ENCODE assay signal across 8 cellular contexts in the genomic region with DNA sequence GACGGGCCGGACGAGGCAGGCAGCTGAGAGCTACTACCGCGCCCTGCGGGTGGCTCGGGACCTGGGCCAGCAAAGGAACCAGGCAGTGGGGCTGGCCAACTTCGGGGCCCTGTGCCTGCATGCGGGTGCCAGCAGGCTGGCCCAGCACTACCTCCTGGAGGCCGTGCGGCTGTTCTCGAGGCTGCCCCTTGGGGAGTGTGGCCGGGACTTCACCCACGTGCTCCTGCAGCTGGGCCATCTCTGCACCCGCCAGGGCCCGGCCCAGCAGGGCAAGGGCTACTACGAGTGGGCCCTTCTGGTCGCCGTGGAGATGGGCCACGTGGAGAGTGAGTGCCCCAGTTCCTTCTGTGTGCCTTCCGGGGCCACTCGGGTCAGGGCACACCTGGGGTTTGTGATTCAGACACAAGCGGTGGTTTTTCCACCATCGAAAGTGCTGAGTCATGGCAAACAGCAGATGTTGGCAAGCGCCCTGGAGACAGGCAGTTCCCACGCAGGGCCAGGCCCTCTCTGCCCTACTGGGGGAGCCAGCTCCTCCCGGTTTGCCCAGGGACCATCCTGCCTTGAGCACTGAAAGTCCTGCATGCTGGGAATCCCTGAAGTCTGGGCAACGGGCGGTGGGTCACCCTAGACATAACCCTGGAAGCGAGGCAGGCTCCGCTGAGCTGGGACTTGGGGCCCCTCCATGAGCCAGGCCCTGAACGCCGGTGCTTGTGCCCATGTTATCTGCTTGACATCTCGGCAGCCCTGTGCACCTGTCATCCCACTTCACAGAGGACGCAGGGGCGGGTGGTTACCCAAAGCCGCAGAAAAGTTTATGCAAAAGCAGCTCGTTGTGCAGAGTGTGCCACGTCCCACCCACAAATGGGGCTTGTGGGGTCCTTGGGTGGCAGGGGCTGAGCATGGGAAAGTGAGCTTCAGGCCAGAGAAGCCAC. TPM values are rescaled to one million over a fixed set of nuclear protein-coding genes. Genes with fewer than 3 reads are reported as not detected.
DNase-seq lines count a peak whose midpoint lies in the region; ATAC-seq and TF ChIP-seq lines count a peak whose summit lies in the region.

No MANE protein-coding gene starts in this region.

- TF ChIP-seq CTCF in colonic mucosa (IDR thresholded peaks at IDR 0.05), result no peak

- no peak overlapping the region for H3K4me3 ChIP-seq in colonic mucosa

- peak overlapping the region; percentile 73 for H3K27ac Mint-ChIP-seq in activated CD4-positive, alpha-beta T cell treated with anti-CD3 and anti-CD28 coated beads, Interleukin-2, amount 10 ng/mL, durations not matched to agents 24 days and 14 days
- H3K27ac Mint-ChIP-seq in naive B cell, result peak overlapping the region in 5 of 6 donors; percentile 39 to 96 (median 91)

- peak overlapping the region; percentile 10 for H3K4me3 Mint-ChIP-seq in activated CD4-positive, alpha-beta T cell treated with anti-CD3 and anti-CD28 coated beads, Interleukin-2, amount 10 ng/mL, durations not matched to agents 24 days and 14 days
- H3K4me3 Mint-ChIP-seq in naive B cell, result peak overlapping the region in 5 of 8 donors; percentile 9 to 65 (median 25)

- intact Hi-C loops in activated CD4-positive, alpha-beta T cell treated with anti-CD3 and anti-CD28 coated beads, Interleukin-2, amount 10 ng/mL, durations not matched to agents 24 days and 14 days (cut with micrococcal nuclease), result loop anchor here (1.0 kb wide), 1 partner anchor 191 kb away; no protein-coding TSS in a partner anchor
- intact Hi-C loops in colonic mucosa (cut with DNase I), result no loop called here

- no peaks in the 10 kb centered on the region for H3K36me3 ChIP-seq in colonic mucosa

- peak; percentile 70 for ATAC-seq in GM21723 (IDR thresholded peaks at IDR 0.05; ENCODE audit: unreplicated experiment)
- ATAC-seq in naive B cell (ENCODE audit: low read depth in 2 of 2), result peak; percentile 72 to 76
- ATAC-seq in stimulated activated naive CD8-positive, alpha-beta T cell treated with anti-CD3 and anti-CD28 coated beads, Interleukin-15, Interleukin-2, amounts not matched to agents 100 U/mL and 50 U/mL, for 24 hours, result peak; percentile 78

- H3K9me3 Mint-ChIP-seq in activated CD4-positive, alpha-beta T cell treated with anti-CD3 and anti-CD28 coated beads, Interleukin-2, amount 10 ng/mL, durations not matched to agents 24 days and 14 days, result no peaks in the 10 kb centered on the region
- no peaks in the 10 kb centered on the region for H3K9me3 Mint-ChIP-seq in naive B cell

- no peaks in the 10 kb centered on the region for H3K27me3 ChIP-seq in colonic mucosa

- H3K9ac ChIP-seq in colonic mucosa (ENCODE audit: low read depth in 2 of 2, low read length in 2 of 2), result peak overlapping the region in 1 of 2 donors; percentile 36

- H3K27ac ChIP-seq in colonic mucosa, result peak overlapping the region; percentile 36

- H3K36me3 Mint-ChIP-seq in activated CD4-positive, alpha-beta T cell treated with anti-CD3 and anti-CD28 coated beads, Interleukin-2, amount 10 ng/mL, durations not matched to agents 24 days and 14 days (ENCODE audit: low read depth), result peaks cover 21% of the 10 kb centered on the region
- peaks cover 13 to 15% of the 10 kb centered on the region in 2 donors for H3K36me3 Mint-ChIP-seq in naive B cell

- peaks cover 8% of the 10 kb centered on the region for H3K4me1 ChIP-seq in colonic mucosa

- no peaks in the 10 kb centered on the region for H3K9me3 ChIP-seq in colonic mucosa

- H3K4me1 Mint-ChIP-seq in activated CD4-positive, alpha-beta T cell treated with anti-CD3 and anti-CD28 coated beads, Interleukin-2, amount 10 ng/mL, durations not matched to agents 24 days and 14 days, result peaks cover 12% of the 10 kb centered on the region
- H3K4me1 Mint-ChIP-seq in naive B cell, result peaks cover 23 to 29% (median 26%) of the 10 kb centered on the region in 3 donors

- DNase-seq in Daoy (ENCODE audit: low read depth), result peak; percentile 86
- peak; percentile 92 for DNase-seq in LHCN-M2 (ENCODE audit: low read depth)
- peak; percentile 85 for DNase-seq in activated CD4-positive, alpha-beta T cell treated with anti-CD3 and anti-CD28 coated beads, Interleukin-2, amount 10 ng/mL, durations not matched to agents 24 days and 14 days
- DNase-seq in colonic mucosa, result peak; percentile 67
- peak; percentile 60 for DNase-seq in naive B cell
- peak; percentile 76 for DNase-seq in stimulated activated naive CD8-positive, alpha-beta T cell treated with anti-CD3 and anti-CD28 coated beads, Interleukin-15, Interleukin-2, amounts not matched to agents 100 U/mL and 50 U/mL, for 24 hours
- DNase-seq in OCI-M2 (lab: John Stamatoyannopoulos, UW; ENCODE audit: unreplicated experiment), result no peak

- H3K27me3 Mint-ChIP-seq in activated CD4-positive, alpha-beta T cell treated with anti-CD3 and anti-CD28 coated beads, Interleukin-2, amount 10 ng/mL, durations not matched to agents 24 days and 14 days, result no peaks in the 10 kb centered on the region
- no peaks in the 10 kb centered on the region for H3K27me3 Mint-ChIP-seq in naive B cell

RNA-seq across cellular contexts. Expression of gene SH3TC1, which starts 29.5 kb away (rescaled TPM):
- total RNA-seq in Daoy (2014; rRNA removed; shearing (Covaris generic)), result 10.1 and 19.9 TPM in 2 replicates
- 5.0 and 6.5 TPM in 2 replicates for total RNA-seq in LHCN-M2 (2014; rRNA removed)
- polyA plus RNA-seq in LHCN-M2 (2012), result 0.92 TPM
- total RNA-seq in activated CD4-positive, alpha-beta T cell treated with anti-CD3 and anti-CD28 coated beads, Interleukin-2, amount 10 ng/mL, durations not matched to agents 24 days and 14 days, result 16.0 and 20.9 TPM in 2 replicates
- 10 to 100 TPM; 10.8 to 22.5 TPM for total RNA-seq in colonic mucosa
- polyA plus RNA-seq in naive B cell (ENCODE audit: low read depth in 6 of 6), result 10 to 100 TPM; 24.1 to 64.3 (median 37.5) TPM

RNA-seq across cellular contexts. Expression of gene HTRA3, which starts 41.0 kb away (rescaled TPM):
- 0.11 and 0.27 TPM in 2 replicates for total RNA-seq in Daoy (2014; rRNA removed; shearing (Covaris generic))
- total RNA-seq in LHCN-M2 (2014; rRNA removed), result 69.6 and 116 TPM in 2 replicates
- 17.8 TPM for polyA plus RNA-seq in LHCN-M2 (2012)
- total RNA-seq in activated CD4-positive, alpha-beta T cell treated with anti-CD3 and anti-CD28 coated beads, Interleukin-2, amount 10 ng/mL, durations not matched to agents 24 days and 14 days, result 0.12 TPM in 1 of 2 replicates, not detected in the other
- total RNA-seq in colonic mucosa, result 1 to 10 TPM; 1.3 to 5.0 TPM
- polyA plus RNA-seq in naive B cell (ENCODE audit: low read depth in 6 of 6), result not detected

Comparison
In these comparisons a context has a peak if more than half of its experiments do, and no peak if none do; other contexts are left out.
1. RNA of gene HTRA3, which starts 41.0 kb away (total RNA-seq): 69.6 to 116 TPM in LHCN-M2; 1.3 to 5.0 TPM in colonic mucosa, 0.11 to 0.27 TPM in Daoy and 0.12 TPM in activated CD4-positive, alpha-beta T cell treated with anti-CD3 and anti-CD28 coated beads, Interleukin-2, amount 10 ng/mL, durations not matched to agents 24 days and 14 days; every median in the first group is over 10 times any median in the second.
2. Peak in every context shown above with its lines, with median percentiles within 50 percentile points of each other: ATAC-seq.